ENCODE assay signal across 8 cellular contexts in genomic region chr22:28009272-28009827, GRCh38.
DNase-seq lines count a peak whose midpoint lies in the region; ATAC-seq, FAIRE-seq and TF ChIP-seq lines count a peak whose summit lies in the region.

No MANE protein-coding gene starts in this region.

- H3K27ac ChIP-seq in C4-2B (no peak overlapping the region), HEK293 (ENCODE audit: extremely low read depth, low read depth, low read length) (no peak overlapping the region), endothelial cell of umbilical vein (ENCODE audit: insufficient read depth, low read depth, low read length) (no peak overlapping the region)

- H4K20me1 ChIP-seq in endothelial cell of umbilical vein (replicated peaks; ENCODE audit: control insufficient read depth, extremely low read depth, insufficient read depth, low read length), result no peaks in the 10 kb centered on the region

- CTCF ChIA-PET in HEK293 (lab: Yijun Ruan, JAX) (interaction anchor here (0.6 to 6.6 kb wide), 13 partner anchors 18 to 1253 kb away, joined by 3 to 61 read pairs (median 4); no protein-coding TSS in a partner anchor), endothelial cell of umbilical vein (lab: Charles Lee) (interaction anchor here (0.6 to 5.9 kb wide), 14 partner anchors 10 to 1253 kb away, joined by 3 to 68 read pairs (median 3); partner anchors contain the start of gene PITPNB)

- TF ChIP-seq POLR2A in endothelial cell of umbilical vein (IDR thresholded peaks at IDR 0.05; ENCODE audit: low read depth, low read length), result no peak

- dilution Hi-C loops in endothelial cell of umbilical vein (cut with MboI; ENCODE audit: extremely low pct_ligation_motif_present, low sequenced_read_pairs), result no loop called here

- H3K4me1 ChIP-seq in HEK293 (ENCODE audit: control insufficient read depth, insufficient read depth, low read length) (no peaks in the 10 kb centered on the region), endothelial cell of umbilical vein (ENCODE audit: control insufficient read depth, extremely low read depth, insufficient read depth, low read length) (no peaks in the 10 kb centered on the region)

- H3K4me3 ChIP-seq in HEK293 (ENCODE audit: low read depth, low read length) (no peak overlapping the region), endothelial cell of umbilical vein (replicated peaks in 1 of 3; ENCODE audit: insufficient read depth in 1 of 3, low read depth in 1 of 3, low read length in 3 of 3) (no peak overlapping the region)

- H2AFZ ChIP-seq in endothelial cell of umbilical vein (ENCODE audit: low read depth, low read length), result no peak overlapping the region

- H3K27me3 ChIP-seq in endothelial cell of umbilical vein (ENCODE audit: control insufficient read depth in 2 of 2, insufficient read depth in 2 of 2, low read length in 2 of 2), result no peaks in the 10 kb centered on the region

- no peaks in the 10 kb centered on the region for H3K9me1 ChIP-seq in endothelial cell of umbilical vein (replicated peaks; ENCODE audit: control insufficient read depth, extremely low read depth, insufficient read depth, low read length)

- no TSS peak for BruUV-seq in endothelial cell of umbilical vein (replicated peaks; lab: Mats Ljungman, UMichigan)

- TF ChIP-seq CTCF in C4-2B (conservative IDR thresholded peaks at IDR 0.05), result peak; percentile 99
- TF ChIP-seq CTCF in HEK293 (tag by site-specific recombination; IDR thresholded peaks at IDR 0.05), result peak; percentile 93
- TF ChIP-seq CTCF in endothelial cell of umbilical vein (IDR thresholded peaks at IDR 0.05; ENCODE audit: extremely low read depth in 1 of 2, insufficient read depth in 1 of 2, low read depth in 1 of 2, low read length in 2 of 2), result peak; percentile 95 to 99

- POLR2A ChIA-PET in HEK293 (lab: Yijun Ruan, JAX) (no interaction called here), endothelial cell of umbilical vein (lab: Charles Lee) (no interaction called here)

- H3K4me2 ChIP-seq in endothelial cell of umbilical vein (ENCODE audit: insufficient read depth, low read length), result no peak overlapping the region

- intact Hi-C loops in endothelial cell of umbilical vein (cut with micrococcal nuclease), result loop anchor here (1.0 to 10.0 kb wide), 6 partner anchors 90 to 1253 kb away; partner anchors contain the start of genes MN1 and PITPNB

- H3K36me3 ChIP-seq in HEK293 (ENCODE audit: control insufficient read depth in 2 of 2, insufficient read depth in 1 of 2, low read length in 2 of 2) (peaks cover 0 to 9% of the 10 kb centered on the region in 2 experiments; a peak in 1 of 3 replicates), endothelial cell of umbilical vein (ENCODE audit: control insufficient read depth in 2 of 2, extremely low read depth in 1 of 2, insufficient read depth in 2 of 2, low read length in 2 of 2) (peaks cover 0 to 9% of the 10 kb centered on the region in 2 experiments)

- DNase-seq in NCI-H82 (lab: John Stamatoyannopoulos, UW) (peak; percentile 75), endothelial cell of umbilical vein (ENCODE audit: low read depth, low spot score) (peak; percentile 75), middle frontal gyrus (ENCODE audit: extremely low spot score, low spot score) (peak; percentile 76)
- DNase-seq in activated CD8-positive, alpha-beta memory T cell treated with anti-CD3 and anti-CD28 coated beads for 48 hours (ENCODE audit: low read depth in 2 of 3, low spot score in 2 of 3), result peak; percentile 36 to 62 (median 55)
- DNase-seq in stimulated activated CD8-positive, alpha-beta memory T cell treated with anti-CD3 and anti-CD28 coated beads, Interleukin-2, amount 100 ng/mL, for 1 hour (ENCODE audit: low read depth in 2 of 2), result peak; percentile 23 to 56

- no peak overlapping the region for H3K9ac ChIP-seq in endothelial cell of umbilical vein (replicated peaks; ENCODE audit: extremely low read depth, insufficient read depth, low read length)

- no peak for ATAC-seq in GM19351 (IDR thresholded peaks at IDR 0.05; ENCODE audit: unreplicated experiment)

- FAIRE-seq in endothelial cell of umbilical vein (lab: Jason Lieb, UNC), result peak; percentile 83

- no peaks in the 10 kb centered on the region for H3K79me2 ChIP-seq in endothelial cell of umbilical vein (ENCODE audit: control insufficient read depth, insufficient read depth, low read length)

- H3K9me3 ChIP-seq in HEK293 (ENCODE audit: control insufficient read depth, insufficient read depth, low read depth, low read length) (no peaks in the 10 kb centered on the region), endothelial cell of umbilical vein (replicated peaks; ENCODE audit: control insufficient read depth, insufficient read depth, low read length) (no peaks in the 10 kb centered on the region)

TF ChIP-seq in HEK293, 187 proteins besides CTCF, POLR2A, EP300 and RAD21:
- TF ChIP-seq ZFP37 (tag by site-specific recombination; IDR thresholded peaks at IDR 0.05) (0 out of 2 replicates have a peak, but pooled peaks have one; percentile 57), ZNF654 (tag by site-specific recombination; IDR thresholded peaks at IDR 0.05; ENCODE audit: low read depth) (peak; percentile 97), ZNF571 (tag by site-specific recombination; IDR thresholded peaks at IDR 0.05) (no peak), ZNF335 (tag by site-specific recombination; conservative IDR thresholded peaks at IDR 0.05) (no peak), ZNF660 (tag by site-specific recombination; IDR thresholded peaks at IDR 0.05) (peak; percentile 54; the same call in 1 of the 2 replicates), EGR2 (tag by site-specific recombination; IDR thresholded peaks at IDR 0.05; ENCODE audit: low read depth) (peak; percentile 78), ZSCAN30 (tag by site-specific recombination; IDR thresholded peaks at IDR 0.05) (peak; percentile 36; the same call in 1 of the 2 replicates), KLF17 (tag by site-specific recombination; IDR thresholded peaks at IDR 0.05) (no peak), TRIM28 (IDR thresholded peaks at IDR 0.05; ENCODE audit: borderline replicate concordance, low read length) (peak; percentile 32; the same call in 1 of the 2 replicates), TCF7L2 (IDR thresholded peaks at IDR 0.05; ENCODE audit: borderline replicate concordance, low read depth, low read length) (peak; percentile 41; the same call in 1 of the 2 replicates), ZFHX2 (tag by site-specific recombination; conservative IDR thresholded peaks at IDR 0.05) (peak; percentile 88)

TF ChIP-seq in endothelial cell of umbilical vein, 7 proteins besides CTCF, POLR2A, EP300 and RAD21:
- TF ChIP-seq MYC (IDR thresholded peaks at IDR 0.05; ENCODE audit: low read depth, low read length), result no peak
- no peak for TF ChIP-seq JUN (IDR thresholded peaks at IDR 0.05; ENCODE audit: borderline replicate concordance, insufficient read depth, insufficient read length, low read depth)
- no peak for TF ChIP-seq FOS (IDR thresholded peaks at IDR 0.05; ENCODE audit: borderline replicate concordance, insufficient read depth, low read length)
- TF ChIP-seq MAX (IDR thresholded peaks at IDR 0.05; ENCODE audit: insufficient read depth, insufficient read length), result no peak
- no peak for TF ChIP-seq GATA2 (IDR thresholded peaks at IDR 0.05; ENCODE audit: insufficient read depth, insufficient read length, low read depth, low read length)
- TF ChIP-seq POLR2AphosphoS5 (IDR thresholded peaks at IDR 0.05; ENCODE audit: insufficient read depth, low read depth, low read length), result no peak
